ENCODE assay signal across 19 cellular contexts in genomic region chrX:148599404-148599803, GRCh38.
"Had no signal": no experiment of that assay in that cellular context is flagged by ENCODE, and none has a peak within 500 bp of the region (broad histone marks: within the 10 kb centered on the region; RNA-seq: fewer than 3 reads in every experiment).

No MANE protein-coding gene starts in this region.

- H3K36me3 ChIP-seq: esophagus squamous epithelium, gastroesophageal sphincter, neutrophil, sigmoid colon had no signal

- ATAC-seq: gastroesophageal sphincter; left lobe of liver; mucosa of descending colon; naive thymus-derived CD8-positive, alpha-beta T cell had no signal

- H3K27me3 Mint-ChIP-seq: naive thymus-derived CD8-positive, alpha-beta T cell had no signal

- H3K9me3 ChIP-seq: esophagus squamous epithelium, gastroesophageal sphincter, mucosa of descending colon, neutrophil, sigmoid colon had no signal

- H3K4me1 Mint-ChIP-seq: naive thymus-derived CD8-positive, alpha-beta T cell had no signal

- H3K4me3 ChIP-seq: esophagus squamous epithelium, gastroesophageal sphincter, mucosa of descending colon, sigmoid colon, skin epidermis had no signal

- H3K27me3 ChIP-seq: esophagus squamous epithelium, gastroesophageal sphincter, neutrophil, sigmoid colon had no signal

- H3K4me3 Mint-ChIP-seq: naive thymus-derived CD8-positive, alpha-beta T cell had no signal

- DNase-seq: cortex of kidney; effector memory CD4-positive, alpha-beta T cell; esophagus squamous epithelium; foreskin fibroblast; glutamatergic neuron; islet precursor cell; mammary epithelial cell; mucosa of descending colon; naive thymus-derived CD8-positive, alpha-beta T cell; posterior cingulate gyrus; sigmoid colon; stimulated activated CD4-positive, alpha-beta T cell treated with anti-CD3 and anti-CD28 coated beads, Interleukin-12 subunit alpha, Interleukin-12 subunit beta, amount 100 ng/mL, for 4 hours; stimulated activated naive CD4-positive, alpha-beta T cell treated with Interleukin-2 at 50 U/mL for 16 hours; trophoblast cell had no signal

- H3K9me3 Mint-ChIP-seq: naive thymus-derived CD8-positive, alpha-beta T cell had no signal

- H3K27ac Mint-ChIP-seq: naive thymus-derived CD8-positive, alpha-beta T cell had no signal

- H3K4me1 ChIP-seq: esophagus squamous epithelium, gastroesophageal sphincter, sigmoid colon had no signal

- H3K36me3 Mint-ChIP-seq: naive thymus-derived CD8-positive, alpha-beta T cell had no signal

- H3K27ac ChIP-seq: epithelial cell of prostate, esophagus squamous epithelium, gastroesophageal sphincter, neutrophil, sigmoid colon, skin epidermis had no signal
